Comparison of ENCODE assay signal across 17 cellular contexts in the genomic region with DNA sequence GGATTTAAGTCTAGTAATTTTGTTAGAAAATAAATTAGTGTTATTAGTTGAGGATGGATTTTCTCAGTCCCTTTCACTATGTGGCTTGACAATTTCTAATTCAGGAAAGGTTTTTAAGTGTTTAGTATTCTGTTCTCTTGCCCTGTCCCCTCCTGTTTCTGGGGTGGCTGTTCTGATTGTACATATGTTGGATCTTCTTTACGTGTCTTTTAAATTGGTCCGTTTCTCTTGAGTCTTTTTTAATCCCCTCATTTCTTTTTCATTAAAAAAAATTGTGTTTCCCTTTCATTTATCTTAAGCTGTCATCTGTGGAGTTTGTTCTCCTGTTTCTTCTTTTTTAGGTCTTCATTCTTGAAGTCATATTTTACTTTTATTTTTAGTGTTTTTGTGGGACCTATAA.
"Had no signal": no experiment of that assay in that cellular context is flagged by ENCODE, and none has a peak within 500 bp of the region (broad histone marks: within the 10 kb centered on the region; RNA-seq: fewer than 3 reads in every experiment).

No MANE protein-coding gene starts in this region.

- ATAC-seq: activated naive CD8-positive, alpha-beta T cell treated with anti-CD3 and anti-CD28 coated beads, Interleukin-2, amount 50 U/mL, for 24 hours; activated T-cell treated with anti-CD3 and anti-CD28 coated beads, Interleukin-2, amount 50 U/mL, for 4 hours; sciatic nerve; SK-N-SH treated with all-trans-retinoic acid at 6 μM for 48 hours; stimulated activated naive B cell treated with anti-CD40 and anti-IgM and Interleukin-4, amounts not matched to agents 10 μg/mL and 1 μg/mL and 100 μg/mL, for 72 hours; WTC11 had no signal

- H3K4me3 ChIP-seq: ascending aorta, colonic mucosa, left ventricle myocardium inferior, transverse colon had no signal

- FAIRE-seq: kidney had no signal

- DNase-seq: activated CD4-positive, alpha-beta T cell treated with anti-CD3 and anti-CD28 coated beads for 48 hours; activated gamma-delta T cell; activated naive CD8-positive, alpha-beta T cell treated with anti-CD3 and anti-CD28 coated beads, Interleukin-2, amount 50 U/mL, for 24 hours; activated T-cell treated with anti-CD3 and anti-CD28 coated beads, Interleukin-2, amount 50 U/mL, for 4 hours; colonic mucosa; kidney; left ventricle myocardium inferior; nephron progenitor cell; spleen; stimulated activated CD4-positive, alpha-beta T cell treated with anti-CD3 and anti-CD28 coated beads, Interleukin-1b, Interleukin-23, amount 100 ng/mL, for 48 hours; stimulated activated naive B cell treated with anti-CD40 and anti-IgM and Interleukin-4, amounts not matched to agents 10 μg/mL and 1 μg/mL and 100 μg/mL, for 72 hours; T-helper 9 cell; transverse colon had no signal
